ENCODE assay signal across 8 cellular contexts in genomic region chr2:197378494-197378972, GRCh38. TPM values are rescaled to one million over a fixed set of nuclear protein-coding genes. Genes with fewer than 3 reads are reported as not detected.
DNase-seq lines count a peak whose midpoint lies in the region; ATAC-seq and TF ChIP-seq lines count a peak whose summit lies in the region.

No MANE protein-coding gene starts in this region.

- in situ Hi-C loops in SK-MEL-5 (cut with HindIII; ENCODE audit: low pct_unique_long_range_greater_than_20kb, low sequenced_read_pairs) = no loop called here

- DNase-seq in GM06990 (ENCODE audit: extremely low read depth, insufficient read length) = no peak
- DNase-seq in LoVo (ENCODE audit: low spot score) = peak; percentile 62
- DNase-seq in SK-MEL-5 (ENCODE audit: low read depth, low spot score) = peak; percentile 70
- DNase-seq in activated naive CD4-positive, alpha-beta T cell treated with anti-CD3 and anti-CD28 coated beads, Interleukin-2, amount 50 U/mL, for 16 hours = peak; percentile 60
- DNase-seq in Right ventricle myocardium superior = no peak
- peak in 1 of 2 donors; percentile 51 for DNase-seq in psoas muscle
- DNase-seq in vagina (ENCODE audit: extremely low spot score in 2 of 2) = no peak

- intact Hi-C loops in Right ventricle myocardium superior (cut with DNase I) (loop anchor here (5.0 kb wide), 1 partner anchor 186 kb away; no protein-coding TSS in a partner anchor), psoas muscle (cut with DNase I) (loop anchor here (2.0 to 5.0 kb wide), 3 partner anchors 186 to 366 kb away; no protein-coding TSS in a partner anchor), vagina (cut with DNase I) (loop anchor here (10.0 kb wide), 1 partner anchor 264 kb away; no protein-coding TSS in a partner anchor)

- no peak for TF ChIP-seq POLR2A in vagina (IDR thresholded peaks at IDR 0.05)

- H3K27ac ChIP-seq in psoas muscle (no peak overlapping the region), vagina (no peak overlapping the region)

- peak; percentile 88 for ATAC-seq in Right ventricle myocardium superior (ENCODE audit: poor library complexity)
- ATAC-seq in psoas muscle = peak; percentile 69 to 93 (median 78)
- ATAC-seq in HG02678 (IDR thresholded peaks at IDR 0.05; ENCODE audit: unreplicated experiment) = no peak

- TF ChIP-seq CTCF in GM06990 (IDR thresholded peaks at IDR 0.05; ENCODE audit: insufficient read depth, low read length, poor library complexity, severe bottlenecking) = peak; percentile 71
- peak; percentile 78 for TF ChIP-seq CTCF in psoas muscle (IDR thresholded peaks at IDR 0.05)
- TF ChIP-seq CTCF in vagina (IDR thresholded peaks at IDR 0.05) = peak; percentile 30 to 71 (median 65)

- H3K4me3 ChIP-seq in GM06990 (replicated peaks; ENCODE audit: low read depth, low read length) (no peak overlapping the region), psoas muscle (no peak overlapping the region), vagina (no peak overlapping the region)

- H3K9me3 ChIP-seq in psoas muscle = no peaks in the 10 kb centered on the region
- H3K9me3 ChIP-seq in vagina = no peaks in the 10 kb centered on the region

- H3K27me3 ChIP-seq in GM06990 (replicated peaks; ENCODE audit: control insufficient read depth, insufficient read depth, low read length) = no peaks in the 10 kb centered on the region
- no peaks in the 10 kb centered on the region for H3K27me3 ChIP-seq in psoas muscle (ENCODE audit: insufficient read depth in 3 of 3, low read length in 2 of 3)
- no peaks in the 10 kb centered on the region for H3K27me3 ChIP-seq in vagina

- H3K36me3 ChIP-seq in GM06990 (ENCODE audit: control insufficient read depth, insufficient read depth, low read length) = no peaks in the 10 kb centered on the region
- no peaks in the 10 kb centered on the region for H3K36me3 ChIP-seq in psoas muscle (ENCODE audit: insufficient read depth in 1 of 2, low read depth in 1 of 2)
- H3K36me3 ChIP-seq in vagina = no peaks in the 10 kb centered on the region

- 33 to 36% (median 36%) methylated on average over 11 of the region's 11 CpGs for WGBS in psoas muscle, 3 donors

- H3K4me1 ChIP-seq in psoas muscle (no peaks in the 10 kb centered on the region), vagina (peaks cover 6% of the 10 kb centered on the region)

RNA-seq across cellular contexts. Expression of gene SF3B1, which starts 56.3 kb away (rescaled TPM):
- total RNA-seq in SK-MEL-5 (2014; rRNA removed; shearing (Covaris generic)) = 202 and 219 TPM in 2 replicates
- 104 and 121 TPM in 2 replicates for polyA plus RNA-seq in SK-MEL-5 (2015; cell fraction: cytosol; rRNA removed)
- polyA plus RNA-seq in SK-MEL-5 (2015; cell fraction: nucleus; rRNA removed) = 1,790 and 1,920 TPM in 2 replicates
- total RNA-seq in Right ventricle myocardium superior (117 TPM), psoas muscle (100 to 1,000 TPM; 112 to 162 (median 142) TPM), vagina (352 TPM)
- polyA plus RNA-seq in psoas muscle = 100 to 1,000 TPM in 2 of 3 donors, 10 to 100 TPM in 1; 89.2 to 137 (median 116) TPM

Comparison
In these comparisons a context has a peak if more than half of its experiments do, and no peak if none do; other contexts are left out.
1. DNase-seq: peak in LoVo (single experiment), SK-MEL-5 (single experiment) and activated naive CD4-positive, alpha-beta T cell treated with anti-CD3 and anti-CD28 coated beads, Interleukin-2, amount 50 U/mL, for 16 hours (single experiment); none in GM06990 (single experiment), Right ventricle myocardium superior (single experiment) and vagina (0 of 2).
2. Peak in every context shown above with its lines, with median percentiles within 50 percentile points of each other: CTCF ChIP-seq.